Comparison of ENCODE assay signal across 14 cellular contexts in the genomic region with DNA sequence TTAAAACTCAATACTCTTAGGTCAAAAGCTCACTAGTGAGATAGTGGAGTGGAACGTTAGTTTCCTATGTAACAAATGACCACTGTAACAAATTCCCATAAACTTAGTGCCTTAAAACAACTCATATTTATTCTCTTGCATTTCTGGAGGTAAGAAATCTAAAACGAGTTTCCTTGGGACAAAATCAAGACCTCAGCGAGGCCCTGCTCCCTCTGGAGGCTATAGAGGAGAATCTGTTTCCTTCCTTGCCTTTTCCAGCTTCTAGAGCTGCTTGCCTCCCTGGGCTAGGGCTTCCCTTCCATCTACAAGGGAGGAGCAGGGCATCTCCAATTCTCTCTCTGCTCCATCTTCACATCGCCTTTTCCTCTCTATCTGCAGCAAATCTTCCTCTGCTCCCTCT. TPM values are rescaled to one million over a fixed set of nuclear protein-coding genes. Genes with fewer than 3 reads are reported as not detected.
DNase-seq lines count a peak whose midpoint lies in the region; ATAC-seq, FAIRE-seq and TF ChIP-seq lines count a peak whose summit lies in the region.
"Had no signal": no experiment of that assay in that cellular context is flagged by ENCODE, and none has a peak within 500 bp of the region (broad histone marks: within the 10 kb centered on the region; RNA-seq: fewer than 3 reads in every experiment).

No MANE protein-coding gene starts in this region.

- TF ChIP-seq CTCF in AG09309 (IDR thresholded peaks at IDR 0.05; ENCODE audit: control insufficient read depth, insufficient read depth, low read depth, low read length, missing control alignments): peak; percentile 56
- TF ChIP-seq CTCF in bronchial epithelial cell (IDR thresholded peaks at IDR 0.05; ENCODE audit: insufficient read depth, low read length, severe bottlenecking): peak; percentile 27

- no peak for FAIRE-seq in bronchial epithelial cell (lab: Jason Lieb, UNC)

- H3K36me3 ChIP-seq in bronchial epithelial cell (ENCODE audit: control insufficient read depth, insufficient read depth, low read length): no peaks in the 10 kb centered on the region
- H3K36me3 ChIP-seq: BLaER1 treated with 17β-estradiol and CSF1 and Interleukin-3, amounts not matched to agents 10 nM and 100 nM had no signal

- DNase-seq in AG09309 (ENCODE audit: low read depth) (no peak), HT-29 (ENCODE audit: low spot score) (peak; percentile 20), bronchial epithelial cell (ENCODE audit: low read depth) (no peak), left kidney (ENCODE audit: low read depth, low spot score) (peak; percentile 41)
- no peak for DNase-seq in stimulated activated CD4-positive, alpha-beta T cell treated with anti-CD3 and anti-CD28 coated beads, Interleukin-2, amount 100 ng/mL, for 48 hours
- DNase-seq in stimulated activated CD4-positive, alpha-beta T cell treated with anti-CD3 and anti-CD28 coated beads, Interleukin-1b, Interleukin-23, amount 100 ng/mL, for 48 hours: no peak
- DNase-seq: activated CD8-positive, alpha-beta T cell treated with anti-CD3 and anti-CD28 coated beads, Interleukin-2, amount 10 ng/mL, durations not matched to agents 7 days and 5 days; effector memory CD4-positive, alpha-beta T cell; MM.1S; nucleus accumbens; stimulated activated naive CD8-positive, alpha-beta T cell treated with anti-CD3 and anti-CD28 coated beads, Interleukin-15, amount 100 ng/mL, for 72 hours had no signal

- ATAC-seq in HG03565 (IDR thresholded peaks at IDR 0.05; ENCODE audit: unreplicated experiment) (no peak), GM18867 (IDR thresholded peaks at IDR 0.05; ENCODE audit: unreplicated experiment) (no peak)
- ATAC-seq: activated CD8-positive, alpha-beta T cell treated with anti-CD3 and anti-CD28 coated beads, Interleukin-2, amount 10 ng/mL, durations not matched to agents 7 days and 5 days; stimulated activated naive CD8-positive, alpha-beta T cell treated with anti-CD3 and anti-CD28 coated beads, Interleukin-15, amount 100 ng/mL, for 72 hours had no signal

- H3K4me3 ChIP-seq in AG09309 (ENCODE audit: control insufficient read depth, low read depth, low read length) (no peak overlapping the region), bronchial epithelial cell (ENCODE audit: low read depth, low read length) (no peak overlapping the region)
- H3K4me3 ChIP-seq: BLaER1 treated with 17β-estradiol and CSF1 and Interleukin-3, amounts not matched to agents 10 nM and 100 nM had no signal

- peaks cover 2% of the 10 kb centered on the region for H3K27me3 ChIP-seq in bronchial epithelial cell (ENCODE audit: control insufficient read depth, insufficient read depth, low read length)
- H3K27me3 ChIP-seq: BLaER1 treated with 17β-estradiol and CSF1 and Interleukin-3, amounts not matched to agents 10 nM and 100 nM had no signal

RNA-seq across cellular contexts. Expression of a gene that starts 32.0 kb away (rescaled TPM):
- not detected in 2 replicates for total RNA-seq in HT-29 (2014; rRNA removed; shearing (Covaris generic))
- total RNA-seq in bronchial epithelial cell: 1.3 and 1.6 TPM in 2 replicates
- total RNA-seq: activated CD8-positive, alpha-beta T cell treated with anti-CD3 and anti-CD28 coated beads, Interleukin-2, amount 10 ng/mL, durations not matched to agents 7 days and 5 days had no signal

Comparison
In these comparisons a context has a peak if more than half of its experiments do, and no peak if none do; other contexts are left out.
1. DNase-seq: peak in HT-29 (single experiment) and left kidney (single experiment); none in AG09309 (single experiment), bronchial epithelial cell (single experiment), stimulated activated CD4-positive, alpha-beta T cell treated with anti-CD3 and anti-CD28 coated beads, Interleukin-2, amount 100 ng/mL, for 48 hours (0 of 2) and stimulated activated CD4-positive, alpha-beta T cell treated with anti-CD3 and anti-CD28 coated beads, Interleukin-1b, Interleukin-23, amount 100 ng/mL, for 48 hours (single experiment).